8 cellular contexts compared by ENCODE assay signal in genomic region chr11:117985953-117986887, GRCh38. TPM values are rescaled to one million over a fixed set of nuclear protein-coding genes. Genes with fewer than 3 reads are reported as not detected.
DNase-seq lines count a peak whose midpoint lies in the region; ATAC-seq and TF ChIP-seq lines count a peak whose summit lies in the region.

Gene IL10RA (plus strand): TSS chr11:117986394. CDS start chr11:117986468, 74 bp downstream.

- H3K4me3 ChIP-seq in LNCaP clone FGC (ENCODE audit: low read depth, low read length), result peak within 1 kb of the TSS; percentile 40

- H3K27me3 Mint-ChIP-seq in brain, result peaks cover 32% of the 10 kb centered on the region

- peaks cover 0 to 2% (median 0%) of the 10 kb centered on the region in 5 experiments for H3K9me3 Mint-ChIP-seq in brain

- H3K4me1 Mint-ChIP-seq in brain, result peaks cover 21% of the 10 kb centered on the region

- H3K36me3 Mint-ChIP-seq in brain, result no peaks in the 10 kb centered on the region

- peak; percentile 84 for ATAC-seq in GM21619 (IDR thresholded peaks at IDR 0.05; ENCODE audit: unreplicated experiment)

- peak within 1 kb of the TSS in 3 of 5 experiments; percentile 37 to 75 (median 74) for H3K27ac Mint-ChIP-seq in brain

- TF ChIP-seq CTCF in LNCaP clone FGC (IDR thresholded peaks at IDR 0.05; ENCODE audit: control insufficient read depth, extremely low read depth, insufficient read depth) (peak; percentile 8; the same call in 1 of the 2 replicates), brain (conservative IDR thresholded peaks at IDR 0.05) (no peak)

- DNase-seq in GF-D8 (lab: John Stamatoyannopoulos, UW) (peak; percentile 77), LNCaP clone FGC (ENCODE audit: low read depth) (no peak), UCSD-AML1 (lab: John Stamatoyannopoulos, UW; ENCODE audit: unreplicated experiment) (peak; percentile 92), islet precursor cell (peak; percentile 89), NCI-H1048 (lab: John Stamatoyannopoulos, UW) (no peak)
- peak; percentile 77 for DNase-seq in stimulated activated CD4-positive, alpha-beta T cell treated with anti-CD3 and anti-CD28 coated beads, Interleukin-12 subunit alpha, Interleukin-12 subunit beta, amount 100 ng/mL, for 4 hours

- H3K4me3 Mint-ChIP-seq in brain, result peak within 1 kb of the TSS; percentile 81 to 89 (median 84)

RNA-seq across cellular contexts. Expression of gene IL10RA, which starts in this region (rescaled TPM):
- 2.6 TPM for polyA plus RNA-seq in brain (ENCODE audit: insufficient read depth, low read depth, low replicate concordance)

Comparison
In these comparisons a context has a peak if more than half of its experiments do, and no peak if none do; other contexts are left out.
1. DNase-seq: peak in GF-D8 (single experiment), UCSD-AML1 (single experiment), islet precursor cell (single experiment) and stimulated activated CD4-positive, alpha-beta T cell treated with anti-CD3 and anti-CD28 coated beads, Interleukin-12 subunit alpha, Interleukin-12 subunit beta, amount 100 ng/mL, for 4 hours (single experiment); none in LNCaP clone FGC (single experiment) and NCI-H1048 (single experiment).